24 cellular contexts compared by ENCODE assay signal in the genomic region with DNA sequence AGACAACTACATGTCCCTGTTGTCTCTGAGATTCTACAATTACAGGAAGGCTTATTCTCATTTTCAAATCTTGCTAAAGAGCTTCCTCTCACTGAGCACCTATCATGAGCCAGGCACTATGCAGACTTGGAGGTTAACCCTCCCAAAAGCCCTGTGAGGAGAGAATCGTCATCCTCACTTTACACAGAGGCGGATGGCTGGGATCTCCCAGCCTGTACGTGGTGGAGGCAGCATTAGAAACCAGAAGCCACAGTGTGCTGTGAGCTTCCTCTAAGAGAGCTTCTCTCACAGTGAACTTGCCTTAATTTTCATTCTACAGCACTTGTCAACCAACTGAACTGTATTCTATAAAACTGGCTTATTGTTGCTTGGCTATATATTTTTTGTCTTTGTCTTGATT. TPM values are rescaled to one million over a fixed set of nuclear protein-coding genes. Genes with fewer than 3 reads are reported as not detected.
"Had no signal": no experiment of that assay in that cellular context is flagged by ENCODE, and none has a peak within 500 bp of the region (broad histone marks: within the 10 kb centered on the region; RNA-seq: fewer than 3 reads in every experiment).

No MANE protein-coding gene starts in this region.

- H3K9me3 Mint-ChIP-seq: activated CD4-positive, alpha-beta T cell treated with anti-CD3 and anti-CD28 coated beads, Interleukin-2, amount 10 ng/mL, durations not matched to agents 7 days and 5 days; activated CD8-positive, alpha-beta T cell treated with anti-CD3 and anti-CD28 coated beads for 36 hours; activated naive CD4-positive, alpha-beta T cell treated with anti-CD3 and anti-CD28 coated beads, Interleukin-2, amount 50 U/mL, for 72 hours; central memory CD8-positive, alpha-beta T cell; immature natural killer cell; naive B cell; neural crest cell; stimulated activated effector memory CD8-positive, alpha-beta T cell treated with anti-CD3 and anti-CD28 coated beads, Interleukin-12 subunit alpha, Interleukin-12 subunit beta, amount 100 ng/mL, for 72 hours; stimulated activated naive CD8-positive, alpha-beta T cell treated with anti-CD3 and anti-CD28 coated beads, Interleukin-15, amount 100 ng/mL, for 72 hours had no signal

- ATAC-seq: activated CD8-positive, alpha-beta T cell treated with anti-CD3 and anti-CD28 coated beads for 36 hours; activated naive CD4-positive, alpha-beta T cell treated with anti-CD3 and anti-CD28 coated beads, Interleukin-2, amount 50 U/mL, for 72 hours; left lobe of liver; lower lobe of right lung; sciatic nerve; stimulated activated effector memory CD8-positive, alpha-beta T cell treated with anti-CD3 and anti-CD28 coated beads, Interleukin-12 subunit alpha, Interleukin-12 subunit beta, amount 100 ng/mL, for 72 hours; stimulated activated naive CD8-positive, alpha-beta T cell treated with anti-CD3 and anti-CD28 coated beads, Interleukin-15, amount 100 ng/mL, for 72 hours had no signal

- H3K9me3 ChIP-seq: ascending aorta, breast epithelium, lower lobe of right lung, tibial artery had no signal

- H3K27me3 ChIP-seq: ascending aorta, tibial artery had no signal

- H3K4me1 ChIP-seq: breast epithelium, lower lobe of right lung had no signal

- H3K27ac Mint-ChIP-seq: activated CD4-positive, alpha-beta T cell treated with anti-CD3 and anti-CD28 coated beads, Interleukin-2, amount 10 ng/mL, durations not matched to agents 7 days and 5 days; activated CD8-positive, alpha-beta T cell treated with anti-CD3 and anti-CD28 coated beads for 36 hours; activated naive CD4-positive, alpha-beta T cell treated with anti-CD3 and anti-CD28 coated beads, Interleukin-2, amount 50 U/mL, for 72 hours; immature natural killer cell; naive B cell; stimulated activated effector memory CD8-positive, alpha-beta T cell treated with anti-CD3 and anti-CD28 coated beads, Interleukin-12 subunit alpha, Interleukin-12 subunit beta, amount 100 ng/mL, for 72 hours; stimulated activated naive CD8-positive, alpha-beta T cell treated with anti-CD3 and anti-CD28 coated beads, Interleukin-15, amount 100 ng/mL, for 72 hours had no signal

- H3K4me3 Mint-ChIP-seq: activated CD4-positive, alpha-beta T cell treated with anti-CD3 and anti-CD28 coated beads, Interleukin-2, amount 10 ng/mL, durations not matched to agents 7 days and 5 days; activated CD8-positive, alpha-beta T cell treated with anti-CD3 and anti-CD28 coated beads for 36 hours; central memory CD8-positive, alpha-beta T cell; immature natural killer cell; naive B cell; neural crest cell; stimulated activated effector memory CD8-positive, alpha-beta T cell treated with anti-CD3 and anti-CD28 coated beads, Interleukin-12 subunit alpha, Interleukin-12 subunit beta, amount 100 ng/mL, for 72 hours; stimulated activated naive CD8-positive, alpha-beta T cell treated with anti-CD3 and anti-CD28 coated beads, Interleukin-15, amount 100 ng/mL, for 72 hours had no signal

- H3K4me1 Mint-ChIP-seq: activated CD4-positive, alpha-beta T cell treated with anti-CD3 and anti-CD28 coated beads, Interleukin-2, amount 10 ng/mL, durations not matched to agents 7 days and 5 days; central memory CD8-positive, alpha-beta T cell; immature natural killer cell; stimulated activated effector memory CD8-positive, alpha-beta T cell treated with anti-CD3 and anti-CD28 coated beads, Interleukin-12 subunit alpha, Interleukin-12 subunit beta, amount 100 ng/mL, for 72 hours; stimulated activated naive CD8-positive, alpha-beta T cell treated with anti-CD3 and anti-CD28 coated beads, Interleukin-15, amount 100 ng/mL, for 72 hours had no signal

- H3K4me3 ChIP-seq: ascending aorta, breast epithelium, hepatocyte, lower lobe of right lung, tibial artery had no signal

- H3K27ac ChIP-seq: ascending aorta, breast epithelium, hepatocyte, lower lobe of right lung, tibial artery, WERI-Rb-1 had no signal

- H3K36me3 Mint-ChIP-seq: activated naive CD4-positive, alpha-beta T cell treated with anti-CD3 and anti-CD28 coated beads, Interleukin-2, amount 50 U/mL, for 72 hours; immature natural killer cell; naive B cell; stimulated activated effector memory CD8-positive, alpha-beta T cell treated with anti-CD3 and anti-CD28 coated beads, Interleukin-12 subunit alpha, Interleukin-12 subunit beta, amount 100 ng/mL, for 72 hours had no signal

- H3K36me3 ChIP-seq: ascending aorta, breast epithelium, lower lobe of right lung, tibial artery, WERI-Rb-1 had no signal

- DNase-seq: activated CD4-positive, alpha-beta T cell treated with anti-CD3 and anti-CD28 coated beads, Interleukin-2, amount 10 ng/mL, durations not matched to agents 7 days and 5 days; activated CD4-positive, CD25-positive, alpha-beta regulatory T cell treated with anti-CD3 and anti-CD28 coated beads, Interleukin-2, amount 50 U/mL, for 72 hours; activated CD8-positive, alpha-beta T cell treated with anti-CD3 and anti-CD28 coated beads for 36 hours; activated T-cell treated with anti-CD3 and anti-CD28 coated beads, Interleukin-2, amount 50 U/mL, for 1 hour; effector memory CD4-positive, alpha-beta T cell; foreskin melanocyte; glutamatergic neuron; immature natural killer cell; lower lobe of right lung; mesendoderm; naive B cell; stimulated activated CD4-positive, alpha-beta T cell treated with anti-CD3 and anti-CD28 coated beads, Interleukin-2, amount 100 ng/mL, for 24 hours; stimulated activated naive CD8-positive, alpha-beta T cell treated with anti-CD3 and anti-CD28 coated beads, Interleukin-15, amount 100 ng/mL, for 72 hours; tibial artery; WERI-Rb-1 had no signal

RNA-seq across cellular contexts. Expression of gene DGKG, which starts 6.1 kb away (rescaled TPM):
- total RNA-seq: hepatocyte, neural crest cell had no signal
